ENCODE assay signal across 11 cellular contexts in genomic region chr1:15418811-15419515, GRCh38. TPM values are rescaled to one million over a fixed set of nuclear protein-coding genes. Genes with fewer than 3 reads are reported as not detected.
DNase-seq lines count a peak whose midpoint lies in the region; ATAC-seq, FAIRE-seq and TF ChIP-seq lines count a peak whose summit lies in the region.
"Had no signal": no experiment of that assay in that cellular context is flagged by ENCODE, and none has a peak within 500 bp of the region (broad histone marks: within the 10 kb centered on the region; RNA-seq: fewer than 3 reads in every experiment).

No MANE protein-coding gene starts in this region.

- H3K27me3 ChIP-seq in CD4-positive, CD25-positive, alpha-beta regulatory T cell (ENCODE audit: control insufficient read depth, insufficient read depth, low read length) = no peaks in the 10 kb centered on the region
- H3K27me3 ChIP-seq in GM12878 (replicated peaks in 1 of 2; ENCODE audit: control insufficient read depth in 2 of 2, insufficient read depth in 2 of 2, low read length in 1 of 2) = no peaks in the 10 kb centered on the region

- H3K9me3 ChIP-seq in CD4-positive, CD25-positive, alpha-beta regulatory T cell (ENCODE audit: control insufficient read depth in 2 of 2, low read length in 2 of 2) = no peaks in the 10 kb centered on the region
- no peaks in the 10 kb centered on the region for H3K9me3 ChIP-seq in GM12878 (replicated peaks; ENCODE audit: control insufficient read depth, insufficient read depth, low read length)
- H3K9me3 ChIP-seq in mucosa of descending colon = no peaks in the 10 kb centered on the region

- H3K4me1 ChIP-seq in CD4-positive, CD25-positive, alpha-beta regulatory T cell (ENCODE audit: control insufficient read depth, insufficient read depth, low read length, poor library complexity, severe bottlenecking) = peaks cover 37% of the 10 kb centered on the region
- peaks cover 44% of the 10 kb centered on the region for H3K4me1 ChIP-seq in GM12878 (ENCODE audit: control insufficient read depth, insufficient read depth, low read length)
- H3K4me1 ChIP-seq in mucosa of descending colon (ENCODE audit: low read depth) = peaks cover 57% of the 10 kb centered on the region

- peaks cover 14 to 61% (median 40%) of the 10 kb centered on the region in 4 donors for H3K4me1 Mint-ChIP-seq in CD4-positive, CD25-positive, alpha-beta regulatory T cell

- TF ChIP-seq CTCF in GM12878 (IDR thresholded peaks at IDR 0.05 in 2 of 3, conservative IDR thresholded peaks at IDR 0.05 in 1 of 3; ENCODE audit: control insufficient read depth in 2 of 3, extremely low read depth in 1 of 3, insufficient read depth in 1 of 3, low read depth in 3 of 3, low read length in 3 of 3) (no peak), mucosa of descending colon (IDR thresholded peaks at IDR 0.05) (no peak)

- no TSS peak for BruUV-seq in GM12878 (replicated peaks; lab: Mats Ljungman, UMichigan)

- H3K36me3 Mint-ChIP-seq in CD4-positive, CD25-positive, alpha-beta regulatory T cell = peaks cover 21% of the 10 kb centered on the region

- TF ChIP-seq POLR2A in GM12878 (IDR thresholded peaks at IDR 0.05; ENCODE audit: low read depth, low read length) = no peak

- intact Hi-C loops in GM12878 (cut with micrococcal nuclease; ENCODE audit: unreplicated experiment) (loop anchor here (5.0 kb wide), 1 partner anchor 97 kb away; no protein-coding TSS in a partner anchor), mucosa of descending colon (cut with DNase I, micrococcal nuclease) (no loop called here)

- peak; percentile 13 for FAIRE-seq in GM12878 (lab: Jason Lieb, UNC)

- peaks cover 58% of the 10 kb centered on the region for H3K79me2 ChIP-seq in GM12878 (ENCODE audit: control insufficient read depth, insufficient read depth, low read length)

- in situ Hi-C loops in G401 (cut with HindIII; ENCODE audit: low sequenced_read_pairs) = no loop called here
- in situ Hi-C loops in GM12878 (cut with MboI) = no loop called here

- RAD21 ChIA-PET in GM12878 (lab: Charles Lee; ENCODE audit: unreplicated experiment) = interaction anchor here (1.4 kb wide), 1 partner anchor 18 kb away, joined by 3 read pairs; no protein-coding TSS in a partner anchor

- H4K20me1 ChIP-seq in GM12878 (ENCODE audit: control insufficient read depth, insufficient read depth) = no peaks in the 10 kb centered on the region; the same call in 1 of the 2 replicates

- H3K36me3 ChIP-seq in CD4-positive, CD25-positive, alpha-beta regulatory T cell (ENCODE audit: control insufficient read depth, insufficient read depth, low read length) = peaks cover 7% of the 10 kb centered on the region
- H3K36me3 ChIP-seq in GM12878 (ENCODE audit: control insufficient read depth in 2 of 2, insufficient read depth in 2 of 2, low read length in 1 of 2) (peaks cover 2 to 6% of the 10 kb centered on the region in 2 experiments; a peak in 3 of 4 replicates), mucosa of descending colon (ENCODE audit: low read depth) (no peaks in the 10 kb centered on the region)

- DNase-seq in CD4-positive, CD25-positive, alpha-beta regulatory T cell = no peak
- peak; percentile 70 for DNase-seq in G401 (ENCODE audit: low spot score)
- no peak for DNase-seq in GM12878 (ENCODE audit: low read depth, low spot score)
- DNase-seq in mucosa of descending colon = peak in 2 of 3 donors; percentile 47 to 53
- no peak for DNase-seq in Kasumi-1 (lab: John Stamatoyannopoulos, UW)
- DNase-seq in hypothalamus (lab: John Stamatoyannopoulos, UW) = no peak
- DNase-seq: NCI-H774, trophoblast cell had no signal

- no peak overlapping the region for H3K4me3 ChIP-seq in CD4-positive, CD25-positive, alpha-beta regulatory T cell (ENCODE audit: low read depth, low read length)
- no peak overlapping the region for H3K4me3 ChIP-seq in GM12878
- H3K4me3 ChIP-seq in mucosa of descending colon = no peak overlapping the region
- H3K4me3 ChIP-seq: lung had no signal

- peak overlapping the region in 1 of 4 donors; percentile 64 for H3K4me3 Mint-ChIP-seq in CD4-positive, CD25-positive, alpha-beta regulatory T cell

- no peak overlapping the region for H2AFZ ChIP-seq in GM12878 (ENCODE audit: control insufficient read depth, low read depth, low read length)

- CTCF ChIA-PET in GM12878 (lab: Yijun Ruan, JAX) = interaction anchor here (1.6 kb wide), 1 partner anchor 11 kb away, joined by 5 read pairs; no protein-coding TSS in a partner anchor

- no peak for TF ChIP-seq RAD21 in GM12878 (IDR thresholded peaks at IDR 0.05; ENCODE audit: insufficient read depth, low read depth, low read length)

- H3K9me3 Mint-ChIP-seq in CD4-positive, CD25-positive, alpha-beta regulatory T cell = no peaks in the 10 kb centered on the region

- H3K27me3 Mint-ChIP-seq in CD4-positive, CD25-positive, alpha-beta regulatory T cell = no peaks in the 10 kb centered on the region

- H3K27ac ChIP-seq in CD4-positive, CD25-positive, alpha-beta regulatory T cell (ENCODE audit: insufficient read depth, low read length, poor library complexity, severe bottlenecking) = peak overlapping the region; percentile 37
- H3K27ac ChIP-seq in GM12878 (ENCODE audit: control insufficient read depth, insufficient read depth) = no peak overlapping the region

- WGBS in GM12878 (ENCODE audit: insufficient coverage, insufficient replicate concordance, low lambda C conversion rate, missing lambda C conversion rate) = 95% methylated on average over 18 of the region's 18 CpGs

- H3K27ac Mint-ChIP-seq in CD4-positive, CD25-positive, alpha-beta regulatory T cell = peak overlapping the region in 1 of 3 donors; percentile 56

- no peak for TF ChIP-seq EP300 in GM12878 (IDR thresholded peaks at IDR 0.05; ENCODE audit: borderline replicate concordance in 1 of 2, control insufficient read depth in 1 of 2, low read depth in 2 of 2, low read length in 2 of 2)

- H3K9ac ChIP-seq in GM12878 (ENCODE audit: control insufficient read depth, insufficient read depth, low read length) = no peak overlapping the region

- SMC1A ChIA-PET in GM12878 (lab: Charles Lee; ENCODE audit: uncharacterized antibody, unreplicated experiment) = no interaction called here

- no peak for ATAC-seq in CD4-positive, CD25-positive, alpha-beta regulatory T cell (ENCODE audit: low read depth in 2 of 2)
- ATAC-seq in GM12878 (no peak), mucosa of descending colon (no peak), HG03521 (IDR thresholded peaks at IDR 0.05; ENCODE audit: unreplicated experiment) (no peak)

- peak overlapping the region; percentile 22; the same call in 1 of the 2 replicates for H3K4me2 ChIP-seq in GM12878 (ENCODE audit: control insufficient read depth, insufficient read depth)

- POLR2A ChIA-PET in GM12878 (lab: Charles Lee) = interaction anchor here (1.1 kb wide), 1 partner anchor 9 kb away, joined by 4 read pairs; the partner anchor contains the start of gene EFHD2

RNA-seq across cellular contexts. Expression of gene EFHD2, which starts 9.3 kb away (rescaled TPM):
- 93.6 TPM for total RNA-seq in CD4-positive, CD25-positive, alpha-beta regulatory T cell
- polyA plus RNA-seq in CD4-positive, CD25-positive, alpha-beta regulatory T cell = 10 to 100 TPM; 45.3 to 77.4 (median 61.3) TPM
- total RNA-seq in G401 (2014; rRNA removed; shearing (Covaris generic)) = 52.5 and 60.2 TPM in 2 replicates
- 16.2 and 21.3 TPM in 2 replicates for total RNA-seq in GM12878 (2013; cell fraction: nucleolus; rRNA removed)
- total RNA-seq in GM12878 (2014; rRNA removed) (68.9 and 85.1 TPM in 2 replicates), GM12878 (2014; rRNA removed; fragmentation: Illumina TruSeq; extraction: Trizol) (25.7 and 31.5 TPM in 2 replicates), GM12878 (2021) (106 and 107 TPM in 2 replicates), mucosa of descending colon (100 to 1,000 TPM in 2 of 3 donors, 10 to 100 TPM in 1; 89.5 to 197 (median 154) TPM)
- 21.5 TPM for polyA plus RNA-seq in GM12878 (2011; ENCODE audit: low read depth)
- polyA plus RNA-seq in GM12878 (2011; rRNA removed) (27.6 and 47.2 TPM in 2 replicates), GM12878 (2014; fragmentation: Illumina TruSeq; extraction: Trizol) (8.7 and 31.3 TPM in 2 replicates), GM12878 (2014; fragmentation: Nextera tagmentation; extraction: Ambion mirVana) (1 to 10 TPM; 4.0 to 6.6 TPM), GM12878 (2014; rRNA removed) (99.2 and 126 TPM in 2 replicates), GM12878 (2016; fragmentation: Nextera tagmentation; extraction: Ambion mirVana) (100 to 1,000 TPM in 1 of 2 experiments, 10 to 100 TPM in 1; 96.3 to 114 TPM)
- 57.7 and 83.4 TPM in 2 replicates for polyA plus RNA-seq in GM12878 (2011; cell fraction: cytosol; rRNA removed)
- 55.8 and 67.2 TPM in 2 replicates for polyA plus RNA-seq in GM12878 (2011; cell fraction: nucleus; rRNA removed)
- 54.9 and 67.3 TPM in 2 replicates for polyA plus RNA-seq in GM12878 (2012)
- 13.5 and 27.4 TPM in 2 replicates for polyA minus RNA-seq in GM12878 (2011; rRNA and poly(A)+ RNA removed)
- 21.4 and 25.4 TPM in 2 replicates for polyA minus RNA-seq in GM12878 (2011; cell fraction: cytosol; rRNA and poly(A)+ RNA removed)
- polyA minus RNA-seq in GM12878 (2011; cell fraction: nucleus; rRNA and poly(A)+ RNA removed) = 6.2 and 10.5 TPM in 2 replicates

RNA-seq across cellular contexts. Expression of gene CTRC, which starts 19.3 kb away (rescaled TPM):
- 1.4 TPM for total RNA-seq in CD4-positive, CD25-positive, alpha-beta regulatory T cell
- not detected for polyA plus RNA-seq in CD4-positive, CD25-positive, alpha-beta regulatory T cell
- total RNA-seq in G401 (2014; rRNA removed; shearing (Covaris generic)) = not detected in 2 replicates
- not detected in 2 replicates for total RNA-seq in GM12878 (2013; cell fraction: nucleolus; rRNA removed)
- not detected in 2 replicates for total RNA-seq in GM12878 (2014; rRNA removed)
- total RNA-seq in GM12878 (2014; rRNA removed; fragmentation: Illumina TruSeq; extraction: Trizol) = not detected in 2 replicates
- total RNA-seq in GM12878 (2021) = 1.5 and 1.9 TPM in 2 replicates
- not detected for polyA plus RNA-seq in GM12878 (2011; ENCODE audit: low read depth)
- not detected in 2 replicates for polyA plus RNA-seq in GM12878 (2011; rRNA removed)
- polyA plus RNA-seq in GM12878 (2011; cell fraction: cytosol; rRNA removed) = not detected in 2 replicates
- 0.22 TPM in 1 of 2 replicates, not detected in the other for polyA plus RNA-seq in GM12878 (2011; cell fraction: nucleus; rRNA removed)
- not detected in 2 replicates for polyA plus RNA-seq in GM12878 (2012)
- polyA plus RNA-seq in GM12878 (2014; fragmentation: Illumina TruSeq; extraction: Trizol) = 0.79 TPM in 1 of 2 replicates, not detected in the other
- polyA plus RNA-seq in GM12878 (2014; fragmentation: Nextera tagmentation; extraction: Ambion mirVana) = not detected
- 0.03 TPM in 1 of 2 replicates, not detected in the other for polyA plus RNA-seq in GM12878 (2014; rRNA removed)
- polyA plus RNA-seq in GM12878 (2016; fragmentation: Nextera tagmentation; extraction: Ambion mirVana) = not detected
- not detected in 2 replicates for polyA minus RNA-seq in GM12878 (2011; rRNA and poly(A)+ RNA removed)
- not detected in 2 replicates for polyA minus RNA-seq in GM12878 (2011; cell fraction: cytosol; rRNA and poly(A)+ RNA removed)
- polyA minus RNA-seq in GM12878 (2011; cell fraction: nucleus; rRNA and poly(A)+ RNA removed) = not detected in 2 replicates
- not detected for total RNA-seq in mucosa of descending colon
- total RNA-seq: glomerular endothelial cell had no signal

RNA-seq across cellular contexts. Expression of gene CELA2A, which starts 37.6 kb away (rescaled TPM):
- total RNA-seq in CD4-positive, CD25-positive, alpha-beta regulatory T cell = not detected
- polyA plus RNA-seq in CD4-positive, CD25-positive, alpha-beta regulatory T cell = not detected
- not detected in 2 replicates for total RNA-seq in G401 (2014; rRNA removed; shearing (Covaris generic))
- not detected in 2 replicates for total RNA-seq in GM12878 (2013; cell fraction: nucleolus; rRNA removed)
- total RNA-seq in GM12878 (2014; rRNA removed) (not detected in 2 replicates), GM12878 (2014; rRNA removed; fragmentation: Illumina TruSeq; extraction: Trizol) (not detected in 2 replicates), GM12878 (2021) (0.90 and 1.5 TPM in 2 replicates), mucosa of descending colon (not detected)
- not detected for polyA plus RNA-seq in GM12878 (2011; ENCODE audit: low read depth)
- polyA plus RNA-seq in GM12878 (2011; rRNA removed) (not detected in 2 replicates), GM12878 (2014; fragmentation: Illumina TruSeq; extraction: Trizol) (not detected in 2 replicates), GM12878 (2014; fragmentation: Nextera tagmentation; extraction: Ambion mirVana) (not detected), GM12878 (2014; rRNA removed) (not detected in 2 replicates), GM12878 (2016; fragmentation: Nextera tagmentation; extraction: Ambion mirVana) (not detected)
- polyA plus RNA-seq in GM12878 (2011; cell fraction: cytosol; rRNA removed) = not detected in 2 replicates
- polyA plus RNA-seq in GM12878 (2011; cell fraction: nucleus; rRNA removed) = not detected in 2 replicates
- not detected in 2 replicates for polyA plus RNA-seq in GM12878 (2012)
- polyA minus RNA-seq in GM12878 (2011; rRNA and poly(A)+ RNA removed) = not detected in 2 replicates
- not detected in 2 replicates for polyA minus RNA-seq in GM12878 (2011; cell fraction: cytosol; rRNA and poly(A)+ RNA removed)
- polyA minus RNA-seq in GM12878 (2011; cell fraction: nucleus; rRNA and poly(A)+ RNA removed) = not detected in 2 replicates
- total RNA-seq: glomerular endothelial cell had no signal

RNA-seq across cellular contexts. Expression of gene CELA2B, which starts 56.9 kb away (rescaled TPM):
- not detected for total RNA-seq in CD4-positive, CD25-positive, alpha-beta regulatory T cell
- not detected for polyA plus RNA-seq in CD4-positive, CD25-positive, alpha-beta regulatory T cell
- not detected in 2 replicates for total RNA-seq in G401 (2014; rRNA removed; shearing (Covaris generic))
- total RNA-seq in GM12878 (2013; cell fraction: nucleolus; rRNA removed) = not detected in 2 replicates
- not detected in 2 replicates for total RNA-seq in GM12878 (2014; rRNA removed)
- not detected in 2 replicates for total RNA-seq in GM12878 (2014; rRNA removed; fragmentation: Illumina TruSeq; extraction: Trizol)
- 0.27 TPM in 1 of 2 replicates, not detected in the other for total RNA-seq in GM12878 (2021)
- polyA plus RNA-seq in GM12878 (2011; ENCODE audit: low read depth) = not detected
- polyA plus RNA-seq in GM12878 (2011; rRNA removed) = not detected in 2 replicates
- not detected in 2 replicates for polyA plus RNA-seq in GM12878 (2011; cell fraction: cytosol; rRNA removed)
- not detected in 2 replicates for polyA plus RNA-seq in GM12878 (2011; cell fraction: nucleus; rRNA removed)
- not detected in 2 replicates for polyA plus RNA-seq in GM12878 (2012)
- polyA plus RNA-seq in GM12878 (2014; fragmentation: Illumina TruSeq; extraction: Trizol) = not detected in 2 replicates
- not detected for polyA plus RNA-seq in GM12878 (2014; fragmentation: Nextera tagmentation; extraction: Ambion mirVana)
- not detected in 2 replicates for polyA plus RNA-seq in GM12878 (2014; rRNA removed)
- polyA plus RNA-seq in GM12878 (2016; fragmentation: Nextera tagmentation; extraction: Ambion mirVana) = not detected
- not detected in 2 replicates for polyA minus RNA-seq in GM12878 (2011; rRNA and poly(A)+ RNA removed)
- not detected in 2 replicates for polyA minus RNA-seq in GM12878 (2011; cell fraction: cytosol; rRNA and poly(A)+ RNA removed)
- not detected in 2 replicates for polyA minus RNA-seq in GM12878 (2011; cell fraction: nucleus; rRNA and poly(A)+ RNA removed)
- total RNA-seq in mucosa of descending colon = not detected
- total RNA-seq: glomerular endothelial cell had no signal
- polyA plus RNA-seq: lung had no signal

Comparison
In these comparisons a context has a peak if more than half of its experiments do, and no peak if none do; other contexts are left out.
1. DNase-seq: peak in G401 (single experiment) and mucosa of descending colon (2 of 3); none in CD4-positive, CD25-positive, alpha-beta regulatory T cell (0 of 3), GM12878 (single experiment), Kasumi-1 (0 of 2) and hypothalamus (0 of 51).